8 cellular contexts compared by ENCODE assay signal in the genomic region with DNA sequence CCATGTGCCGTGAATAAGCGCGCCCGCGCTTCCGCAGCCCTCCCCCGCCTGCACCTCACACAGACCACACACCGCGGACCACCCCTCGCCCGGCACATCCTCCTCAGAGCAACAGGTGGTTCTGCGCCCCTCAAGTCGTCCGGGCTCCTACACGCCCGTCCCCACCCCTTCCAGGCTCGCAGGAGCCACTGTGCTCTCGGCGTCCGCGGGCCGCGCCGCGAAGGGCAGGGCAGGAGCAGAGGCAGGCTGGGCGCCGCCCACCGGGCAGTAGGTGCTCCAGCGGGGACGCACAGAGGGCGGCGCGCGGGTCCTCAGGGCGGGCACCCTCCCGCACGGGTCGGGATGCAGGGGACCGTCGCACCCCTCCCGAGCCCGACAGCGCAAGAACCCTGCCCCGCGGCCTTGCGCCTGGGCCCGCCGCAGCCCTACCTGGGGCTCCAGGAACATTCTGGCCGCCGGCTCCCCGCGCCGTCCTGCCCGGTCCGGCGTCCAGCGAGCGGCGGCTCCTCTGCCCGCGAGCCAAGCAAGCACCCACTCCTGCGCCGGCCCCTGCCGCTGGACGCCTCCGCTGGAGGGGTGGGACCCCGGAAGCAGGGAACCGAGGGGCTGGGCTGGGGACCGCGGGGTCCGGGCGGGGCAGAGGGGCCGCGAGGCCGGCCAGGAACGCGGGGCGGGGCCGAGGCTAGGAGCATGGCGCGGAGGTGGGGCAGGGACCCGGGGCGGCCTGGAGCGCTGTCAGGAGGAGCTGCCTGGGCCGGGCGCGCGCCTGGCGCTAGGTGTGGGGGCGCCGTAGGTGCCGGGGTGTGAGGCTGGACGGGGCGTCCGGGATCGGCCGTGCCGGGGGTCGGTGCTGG. TPM values are rescaled to one million over a fixed set of nuclear protein-coding genes. Genes with fewer than 3 reads are reported as not detected.
DNase-seq lines count a peak whose midpoint lies in the region; ATAC-seq, FAIRE-seq and TF ChIP-seq lines count a peak whose summit lies in the region.

No MANE protein-coding gene starts in this region.

- no peak for ATAC-seq in HG02610 (IDR thresholded peaks at IDR 0.05; ENCODE audit: unreplicated experiment)

- H2AFZ ChIP-seq in H1 (ENCODE audit: low read length), result peak overlapping the region; percentile 57; the same call in 1 of the 2 replicates

- no peak for TF ChIP-seq EP300 in H1 (IDR thresholded peaks at IDR 0.05; ENCODE audit: borderline replicate concordance in 1 of 2, low read depth in 2 of 2, low read length in 2 of 2)

- no peak overlapping the region for H3K27ac Mint-ChIP-seq in nephron progenitor cell

- H4K8ac ChIP-seq in H1 (ENCODE audit: extremely low read depth, insufficient read depth, low read length), result peak overlapping the region; percentile 92

- peak overlapping the region; percentile 47 for H3K4me3 Mint-ChIP-seq in nephron progenitor cell

- H3K4me1 ChIP-seq in H1 (replicated peaks in 1 of 4; ENCODE audit: control insufficient read depth in 3 of 4, insufficient read depth in 4 of 4, low read length in 3 of 4), result peaks cover 0 to 14% (median 7%) of the 10 kb centered on the region in 4 experiments; a peak in 5 of 7 replicates

- POLR2A ChIA-PET in H1 (lab: Charles Lee; ENCODE audit: partially characterized antibody), result interaction anchor here (1.1 to 1.2 kb wide), 2 partner anchors 20 to 27 kb away, joined by 4 read pairs; no protein-coding TSS in a partner anchor

- no peak overlapping the region for H3K23ac ChIP-seq in H1 (ENCODE audit: insufficient read length)

- TF ChIP-seq CTCF in H1 (IDR thresholded peaks at IDR 0.05; ENCODE audit: control extremely low read depth in 1 of 3, insufficient read depth in 1 of 3, low read depth in 1 of 3, low read length in 3 of 3) (no peak), nephron progenitor cell (IDR thresholded peaks at IDR 0.05) (no peak), GM13976 (IDR thresholded peaks at IDR 0.05; ENCODE audit: borderline replicate concordance, control extremely low read depth, extremely low read depth, insufficient read depth, missing control alignments) (no peak)

- in situ Hi-C loops in Caki2 (cut with HindIII; ENCODE audit: low pct_unique_long_range_greater_than_20kb, low sequenced_read_pairs), result no loop called here
- in situ Hi-C loops in GM13976 (cut with MboI; ENCODE audit: low sequenced_read_pairs, unreplicated experiment), result no loop called here

- no peak for TF ChIP-seq POLR2A in H1 (IDR thresholded peaks at IDR 0.05; ENCODE audit: control extremely low read depth in 1 of 2, low read depth in 2 of 2, low read length in 2 of 2)

- peak overlapping the region; percentile 57 to 76 (median 59) for H3K4me3 ChIP-seq in H1 (ENCODE audit: extremely low read depth in 1 of 4, insufficient read depth in 2 of 4, low read depth in 3 of 4, low read length in 4 of 4)

- peaks cover 89% of the 10 kb centered on the region for H3K27me3 Mint-ChIP-seq in nephron progenitor cell (ENCODE audit: low read depth, poor library complexity)

- no peak overlapping the region for H3K14ac ChIP-seq in H1 (ENCODE audit: insufficient read length)

- WGBS in H1 (ENCODE audit: extremely low coverage in 1 of 2, insufficient coverage in 1 of 2, insufficient read length in 1 of 2, insufficient replicate concordance in 2 of 2, low coverage in 1 of 2, low lambda C conversion rate in 2 of 2, missing lambda C conversion rate in 1 of 2), 2 experiments, result 3% methylated on average over 70 of the region's 99 CpGs; no CpG with 5 or more reads in 1 of the 2 experiments

- no peaks in the 10 kb centered on the region for H3K9me3 ChIP-seq in H1 (ENCODE audit: insufficient read depth in 2 of 2, low read depth in 1 of 2, low read length in 1 of 2)

- H3K9ac ChIP-seq in H1 (replicated peaks in 1 of 4; ENCODE audit: extremely low read depth in 1 of 4, low read depth in 3 of 4, low read length in 3 of 4), result no peak overlapping the region

- H3K56ac ChIP-seq in H1 (replicated peaks; ENCODE audit: insufficient read length, low read depth, low read length), result no peak overlapping the region

- H3K23me2 ChIP-seq in H1 (ENCODE audit: low read depth, low read length), result peaks cover 23% of the 10 kb centered on the region

- no peak overlapping the region for H2BK20ac ChIP-seq in H1 (ENCODE audit: low read length)

- no peaks in the 10 kb centered on the region; the same call in 1 of the 2 replicates for H3K79me1 ChIP-seq in H1 (ENCODE audit: low read depth, low read length)

- no peak for FAIRE-seq in H1 (lab: Jason Lieb, UNC)

- H2AK5ac ChIP-seq in H1 (ENCODE audit: low read depth, low read length), result no peak overlapping the region

- no peak overlapping the region for H3K27ac ChIP-seq in H1 (ENCODE audit: low read depth, low read length)

- H2BK15ac ChIP-seq in H1 (ENCODE audit: low read length), result no peak overlapping the region; the same call in 1 of the 2 replicates

- H3K18ac ChIP-seq in H1 (ENCODE audit: extremely low read depth, low read length), result peak overlapping the region; percentile 25; the same call in 1 of the 2 replicates

- H4K20me1 ChIP-seq in H1 (replicated peaks in 1 of 2; ENCODE audit: control insufficient read depth in 1 of 2, insufficient read depth in 2 of 2, low read length in 2 of 2), result peaks cover 0 to 16% of the 10 kb centered on the region in 2 experiments

- H2BK12ac ChIP-seq in H1 (ENCODE audit: low read depth, low read length), result peak overlapping the region; percentile 80; the same call in 1 of the 2 replicates

- peaks cover 0 to 3% (median 0%) of the 10 kb centered on the region in 4 experiments; a peak in 1 of 8 replicates for H3K36me3 ChIP-seq in H1 (ENCODE audit: control insufficient read depth in 2 of 4, insufficient read depth in 4 of 4, low read length in 3 of 4)

- H4K5ac ChIP-seq in H1 (ENCODE audit: insufficient read length, low read depth, low read length), result no peak overlapping the region

- no peaks in the 10 kb centered on the region for H3K9me3 Mint-ChIP-seq in nephron progenitor cell

- no peak overlapping the region for H2BK120ac ChIP-seq in H1 (replicated peaks; ENCODE audit: low read depth, low read length)

- H2BK5ac ChIP-seq in H1 (ENCODE audit: low read depth, low read length), result 0 out of 2 replicates have a peak overlapping the region, but pooled peaks have one; percentile 32

- TF ChIP-seq RAD21 in H1 (IDR thresholded peaks at IDR 0.05 in 1 of 2, conservative IDR thresholded peaks at IDR 0.05 in 1 of 2; ENCODE audit: low read depth in 2 of 2, low read length in 2 of 2), result no peak

- H3K79me2 ChIP-seq in H1 (ENCODE audit: control insufficient read depth in 1 of 2, insufficient read depth in 2 of 2, low read length in 2 of 2), result no peaks in the 10 kb centered on the region

- H3K4ac ChIP-seq in H1 (replicated peaks; ENCODE audit: insufficient read length, low read depth, low read length), result no peak overlapping the region

- peak overlapping the region; percentile 74 to 90 for H3K4me2 ChIP-seq in H1 (ENCODE audit: insufficient read depth in 1 of 2, low read depth in 2 of 2, low read length in 2 of 2)

- no peaks in the 10 kb centered on the region for H3K4me1 Mint-ChIP-seq in nephron progenitor cell

- peaks cover 19 to 40% (median 39%) of the 10 kb centered on the region in 4 experiments for H3K27me3 ChIP-seq in H1 (replicated peaks in 1 of 4; ENCODE audit: control insufficient read depth in 3 of 4, extremely low read depth in 1 of 4, insufficient read depth in 3 of 4, low read length in 3 of 4)

- DNase-seq in Caki2 (ENCODE audit: low read depth) (peak; percentile 58), H1 (ENCODE audit: low read depth in 1 of 2, low spot score in 2 of 2) (peak in 1 of 2 experiments; percentile 85), nephron progenitor cell (peak; percentile 75), DMS79 (lab: John Stamatoyannopoulos, UW) (no peak), GM13976 (ENCODE audit: low spot score) (no peak), NCI-H2081 (lab: John Stamatoyannopoulos, UW) (no peak)
- DNase-seq in activated CD4-positive, alpha-beta T cell treated with anti-CD3 and anti-CD28 coated beads for 4 hours, result peak; percentile 34 to 52

- CTCF ChIA-PET in H1 (lab: Charles Lee; ENCODE audit: partially characterized antibody), result interaction anchor here (0.8 to 6.9 kb wide), 15 partner anchors 9 to 228 kb away, joined by 3 to 60 read pairs (median 6); a partner anchor contains a TSS

- H3K36me3 Mint-ChIP-seq in nephron progenitor cell (ENCODE audit: low read depth), result no peaks in the 10 kb centered on the region

- H4K91ac ChIP-seq in H1 (replicated peaks; ENCODE audit: insufficient read length, low read length), result no peak overlapping the region

TF ChIP-seq in H1, 55 proteins besides CTCF, POLR2A, EP300 and RAD21:
- TF ChIP-seq SIN3A (conservative IDR thresholded peaks at IDR 0.05 in 1 of 2, IDR thresholded peaks at IDR 0.05 in 1 of 2; ENCODE audit: low read depth in 1 of 2, low read length in 2 of 2) (0 out of 4 replicates have a peak, but pooled peaks of 1 of the 2 experiments have one; percentile 2), RBBP5 (IDR thresholded peaks at IDR 0.05; ENCODE audit: borderline replicate concordance, low read depth, low read length) (0 out of 2 replicates have a peak, but pooled peaks have one; percentile 31), SUZ12 (IDR thresholded peaks at IDR 0.05; ENCODE audit: low read length) (peak; percentile 75), CBX5 (IDR thresholded peaks at IDR 0.05; ENCODE audit: low read depth, low read length) (no peak), EZH2 (IDR thresholded peaks at IDR 0.05; ENCODE audit: low read depth, low read length, severe bottlenecking) (peak; percentile 86)

RNA-seq across cellular contexts. Expression of a gene that starts 37.4 kb away (rescaled TPM):
- 1.3 and 13.7 TPM in 2 replicates for total RNA-seq in Caki2 (2014; rRNA removed; shearing (Covaris generic); ENCODE audit: low replicate concordance)
- 13.3 and 13.4 TPM in 2 replicates for total RNA-seq in H1 (2021; fragmentation: NEBNext Ultra II Directional; extraction: Animal tissue kit (Norgen Biotek cat#: 25700))
- polyA plus RNA-seq in H1 (2011; rRNA removed), result 25.6 and 30.7 TPM in 2 replicates
- polyA plus RNA-seq in H1 (2011; cell fraction: cytosol; rRNA removed), result 32.7 TPM
- polyA plus RNA-seq in H1 (2011; cell fraction: nucleus; rRNA removed), result 53.0 TPM
- 9.2 to 19.0 TPM (median 16.3 TPM) in 4 replicates for polyA plus RNA-seq in H1 (2012, experiment 1 of 2)
- 12.0 TPM for polyA plus RNA-seq in H1 (2012, experiment 2 of 2)
- polyA plus RNA-seq in H1 (2013, experiment 1 of 2), result 8.6 TPM
- polyA plus RNA-seq in H1 (2013, experiment 2 of 2), result 7.8 TPM
- 27.7 and 30.0 TPM in 2 replicates for polyA minus RNA-seq in H1 (2011; rRNA and poly(A)+ RNA removed)
- polyA minus RNA-seq in H1 (2011; cell fraction: cytosol; rRNA and poly(A)+ RNA removed), result 26.3 TPM
- polyA minus RNA-seq in H1 (2011; cell fraction: nucleus; rRNA and poly(A)+ RNA removed), result 26.0 TPM

Comparison
In these comparisons a context has a peak if more than half of its experiments do, and no peak if none do; other contexts are left out.
1. DNase-seq: peak in Caki2 (single experiment), activated CD4-positive, alpha-beta T cell treated with anti-CD3 and anti-CD28 coated beads for 4 hours (2 of 2) and nephron progenitor cell (single experiment); none in DMS79 (single experiment), GM13976 (single experiment) and NCI-H2081 (0 of 2).